28 cellular contexts compared by ENCODE assay signal in the genomic region with DNA sequence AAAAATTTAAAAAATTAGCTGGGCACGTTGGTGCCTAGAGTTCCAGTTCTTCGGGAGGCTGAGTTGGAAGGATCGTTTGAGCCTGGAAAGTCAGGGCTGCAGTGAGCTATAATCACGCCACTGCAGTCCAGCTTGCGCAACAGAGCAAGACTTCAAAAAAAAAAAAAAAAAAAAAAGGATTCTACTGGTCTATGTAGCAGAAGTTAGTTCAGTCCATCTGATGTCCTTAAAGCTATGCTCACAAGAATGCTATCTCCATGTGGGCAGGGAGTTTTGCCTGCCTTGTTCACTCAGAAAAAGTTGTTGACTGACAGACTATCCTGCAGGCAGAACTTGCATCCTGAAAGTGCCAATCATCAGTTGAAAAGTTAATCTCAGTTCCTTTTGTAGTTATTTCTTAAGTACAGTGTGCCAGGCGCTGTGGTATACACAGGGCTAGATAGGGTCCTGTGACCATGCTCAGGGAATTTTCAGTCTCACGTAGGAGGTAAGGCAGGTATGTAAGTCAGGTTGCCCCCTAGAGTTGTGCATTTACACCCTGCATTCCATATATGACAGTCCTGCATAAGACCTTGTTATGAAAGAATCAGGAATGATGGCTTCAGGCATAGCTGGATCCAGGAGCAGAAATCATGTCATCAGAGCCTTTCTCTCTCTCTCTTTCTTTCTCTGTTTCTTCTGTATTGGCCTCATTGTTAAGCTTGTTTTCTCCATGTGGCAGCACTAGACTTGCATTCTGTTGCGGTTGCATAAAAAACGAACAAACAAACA. TPM values are rescaled to one million over a fixed set of nuclear protein-coding genes. Genes with fewer than 3 reads are reported as not detected.
DNase-seq lines count a peak whose midpoint lies in the region; ATAC-seq and TF ChIP-seq lines count a peak whose summit lies in the region.
"Had no signal": no experiment of that assay in that cellular context is flagged by ENCODE, and none has a peak within 500 bp of the region (broad histone marks: within the 10 kb centered on the region; RNA-seq: fewer than 3 reads in every experiment).

No MANE protein-coding gene starts in this region.

- no peaks in the 10 kb centered on the region for H3K9me3 Mint-ChIP-seq in MCF 10A (ENCODE audit: unreplicated experiment)
- H3K9me3 Mint-ChIP-seq: activated CD4-positive, alpha-beta T cell treated with anti-CD3 and anti-CD28 coated beads, Interleukin-2, amount 10 ng/mL, durations not matched to agents 24 days and 14 days; H9 had no signal

- no peak for TF ChIP-seq CTCF in MCF 10A (IDR thresholded peaks at IDR 0.05; ENCODE audit: unreplicated experiment)
- TF ChIP-seq CTCF in mammary epithelial cell (conservative IDR thresholded peaks at IDR 0.05 in 1 of 2, IDR thresholded peaks at IDR 0.05 in 1 of 2; ENCODE audit: extremely low read depth in 1 of 2, insufficient read depth in 1 of 2, low read depth in 1 of 2, low read length in 2 of 2) = no peak
- no peak for TF ChIP-seq CTCF in foreskin fibroblast (IDR thresholded peaks at IDR 0.05; ENCODE audit: low read depth, low read length)
- no peak for TF ChIP-seq CTCF in GM20000 (IDR thresholded peaks at IDR 0.05; ENCODE audit: extremely low read depth, missing control alignments)

- no peaks in the 10 kb centered on the region for H3K79me2 ChIP-seq in mammary epithelial cell (ENCODE audit: insufficient read depth, low read length)

- POLR2A ChIA-PET in MCF 10A (lab: Yijun Ruan, JAX) = interaction anchor here (0.8 kb wide), 1 partner anchor 37 kb away, joined by 3 read pairs; no protein-coding TSS in a partner anchor

- in situ Hi-C loops in mammary epithelial cell (cut with MboI; ENCODE audit: low sequenced_read_pairs in 2 of 2) = loop anchor here in 1 of 2 donors (10.0 kb wide), 1 partner anchor 91 kb away; no protein-coding TSS in a partner anchor

- H3K36me3 ChIP-seq in mammary epithelial cell (ENCODE audit: insufficient read depth, low read length) = no peaks in the 10 kb centered on the region
- H3K36me3 ChIP-seq: adrenal gland, brain microvascular endothelial cell, neutrophil, uterus had no signal

- no peak overlapping the region for H3K27ac ChIP-seq in mammary epithelial cell (ENCODE audit: insufficient read depth, low read depth, low read length)
- H3K27ac ChIP-seq: adrenal gland, brain microvascular endothelial cell, foreskin keratinocyte, KMS-11, neutrophil, psoas muscle, uterus had no signal

- dilution Hi-C loops in mammary epithelial cell (cut with HindIII; ENCODE audit: low sequenced_read_pairs) = loop anchor here (10.0 kb wide), 1 partner anchor 201 kb away; no protein-coding TSS in a partner anchor

- H3K36me3 Mint-ChIP-seq in MCF 10A (ENCODE audit: insufficient read depth, unreplicated experiment) = no peaks in the 10 kb centered on the region

- CTCF ChIA-PET in MCF 10A (lab: Yijun Ruan, JAX) (interaction anchor here (0.5 to 2.1 kb wide), 8 partner anchors 25 to 395 kb away, joined by 3 to 8 read pairs (median 4); no protein-coding TSS in a partner anchor), mammary epithelial cell (lab: Charles Lee; ENCODE audit: low non-redundant PET) (interaction anchor here (0.6 kb wide), 1 partner anchor 22 kb away, joined by 10 read pairs; no protein-coding TSS in a partner anchor)

- no peaks in the 10 kb centered on the region for H3K27me3 ChIP-seq in mammary epithelial cell (ENCODE audit: insufficient read depth, low read length)
- H3K27me3 ChIP-seq: adrenal gland, brain microvascular endothelial cell, uterus had no signal

- H2AFZ ChIP-seq in mammary epithelial cell (ENCODE audit: low read depth, low read length) = no peak overlapping the region

- 84% methylated on average over 8 of the region's 9 CpGs for WGBS in mammary epithelial cell (ENCODE audit: low coverage, missing lambda C conversion rate)

- H4K20me1 ChIP-seq in mammary epithelial cell (ENCODE audit: insufficient read depth, low read length) = no peaks in the 10 kb centered on the region

- peaks cover 13% of the 10 kb centered on the region for H3K27me3 Mint-ChIP-seq in MCF 10A (ENCODE audit: insufficient read depth, unreplicated experiment)

- no TSS peak for BruUV-seq in MCF 10A (replicated peaks; lab: Mats Ljungman, UMichigan)
- BruUV-seq in mammary epithelial cell (replicated peaks; lab: Mats Ljungman, UMichigan) = no TSS peak

- H3K4me3 Mint-ChIP-seq in MCF 10A (ENCODE audit: unreplicated experiment) = no peak overlapping the region
- H3K4me3 Mint-ChIP-seq: activated CD4-positive, alpha-beta T cell treated with anti-CD3 and anti-CD28 coated beads, Interleukin-2, amount 10 ng/mL, durations not matched to agents 24 days and 14 days; H9; stimulated activated naive B cell treated with anti-CD40 and anti-IgM and Interleukin-4, amounts not matched to agents 10 μg/mL and 1 μg/mL and 100 μg/mL, for 72 hours had no signal

- H3K4me2 ChIP-seq in mammary epithelial cell (ENCODE audit: insufficient read depth, low read depth, low read length) = no peak overlapping the region
- H3K4me2 ChIP-seq: KMS-11 had no signal

- no peaks in the 10 kb centered on the region for H3K9me3 ChIP-seq in mammary epithelial cell (replicated peaks; ENCODE audit: insufficient read depth, low read length)
- H3K9me3 ChIP-seq: adrenal gland, neutrophil, psoas muscle, uterus had no signal

- no peaks in the 10 kb centered on the region for H3K4me1 Mint-ChIP-seq in MCF 10A (ENCODE audit: insufficient read depth, unreplicated experiment)

- no peaks in the 10 kb centered on the region for H3K4me1 ChIP-seq in mammary epithelial cell (ENCODE audit: insufficient read depth, low read length)
- H3K4me1 ChIP-seq: adrenal gland, foreskin keratinocyte, psoas muscle, uterus had no signal

- H3K4me3 ChIP-seq in mammary epithelial cell (replicated peaks in 1 of 3; ENCODE audit: insufficient read depth in 1 of 3, low read depth in 2 of 3, low read length in 3 of 3) (no peak overlapping the region), foreskin fibroblast (ENCODE audit: low read depth in 1 of 2, low read length in 2 of 2) (no peak overlapping the region)
- H3K4me3 ChIP-seq: adrenal gland, psoas muscle, uterus had no signal

- ATAC-seq in HG03457 (IDR thresholded peaks at IDR 0.05; ENCODE audit: unreplicated experiment) = no peak
- ATAC-seq: foreskin keratinocyte; left cardiac atrium; PC-3; psoas muscle; stimulated activated naive B cell treated with anti-CD40 and anti-IgM and Interleukin-4, amounts not matched to agents 10 μg/mL and 1 μg/mL and 100 μg/mL, for 72 hours had no signal

- no peak overlapping the region for H3K9ac ChIP-seq in mammary epithelial cell (ENCODE audit: insufficient read depth, low read length)
- H3K9ac ChIP-seq: KMS-11 had no signal

- DNase-seq in MCF 10A (ENCODE audit: unreplicated experiment) = peak; percentile 30
- no peak for DNase-seq in mammary epithelial cell
- peak; percentile 64 for DNase-seq in amniotic epithelial cell (ENCODE audit: low read depth)
- peak; percentile 18 to 48 for DNase-seq in foreskin fibroblast
- no peak for DNase-seq in NCI-H345 (lab: John Stamatoyannopoulos, UW)
- DNase-seq in mucosa of gallbladder (ENCODE audit: low spot score) = no peak
- no peak for DNase-seq in GM20000 (ENCODE audit: low spot score)
- DNase-seq: 8988T; activated CD4-positive, alpha-beta T cell treated with anti-CD3 and anti-CD28 coated beads, Interleukin-2, amount 10 ng/mL, durations not matched to agents 24 days and 14 days; activated naive CD4-positive, alpha-beta T cell; activated T-cell treated with anti-CD3 and anti-CD28 coated beads, Interleukin-2, amount 50 U/mL, for 48 hours; brain microvascular endothelial cell; effector CD4-positive, alpha-beta T cell; foreskin keratinocyte; H9; left cardiac atrium; mesendoderm; NCI-H1694; PC-3; psoas muscle; stimulated activated CD4-positive, alpha-beta T cell treated with anti-CD3 and anti-CD28 coated beads, Interleukin-15, amount 100 ng/mL, for 24 hours; stimulated activated naive B cell treated with anti-CD40 and anti-IgM and Interleukin-4, amounts not matched to agents 10 μg/mL and 1 μg/mL and 100 μg/mL, for 72 hours; T-helper 9 cell; uterus had no signal

- H3K27ac Mint-ChIP-seq in MCF 10A (ENCODE audit: low read depth, unreplicated experiment) = no peak overlapping the region
- H3K27ac Mint-ChIP-seq: activated CD4-positive, alpha-beta T cell treated with anti-CD3 and anti-CD28 coated beads, Interleukin-2, amount 10 ng/mL, durations not matched to agents 24 days and 14 days; stimulated activated naive B cell treated with anti-CD40 and anti-IgM and Interleukin-4, amounts not matched to agents 10 μg/mL and 1 μg/mL and 100 μg/mL, for 72 hours had no signal

- intact Hi-C loops in MCF 10A (cut with micrococcal nuclease) (no loop called here), mammary epithelial cell (cut with micrococcal nuclease) (no loop called here)

RNA-seq across cellular contexts. Expression of gene SYT17, which starts 7.6 kb away (rescaled TPM):
- not detected in 2 replicates for total RNA-seq in MCF 10A (2022)
- under 1 TPM; 0.17 to 0.24 TPM for total RNA-seq in mammary epithelial cell
- polyA plus RNA-seq in mammary epithelial cell = 0.12 TPM
- not detected for polyA minus RNA-seq in mammary epithelial cell
- total RNA-seq in mucosa of gallbladder = 4.0 TPM

Comparison
In these comparisons a context has a peak if more than half of its experiments do, and no peak if none do; other contexts are left out.
1. DNase-seq: peak in MCF 10A (single experiment), amniotic epithelial cell (single experiment) and foreskin fibroblast (2 of 2); none in mammary epithelial cell (single experiment), NCI-H345 (single experiment), mucosa of gallbladder (single experiment) and GM20000 (single experiment).